In genomic region chr1:14339288-14339687, GRCh38 we compare ENCODE assay signal across 18 cellular contexts.
DNase-seq lines count a peak whose midpoint lies in the region; ATAC-seq and TF ChIP-seq lines count a peak whose summit lies in the region.
"Had no signal": no experiment of that assay in that cellular context is flagged by ENCODE, and none has a peak within 500 bp of the region (broad histone marks: within the 10 kb centered on the region; RNA-seq: fewer than 3 reads in every experiment).

No MANE protein-coding gene starts in this region.

- H2AFZ ChIP-seq in DND-41 (ENCODE audit: low read depth, low read length) = peak overlapping the region; percentile 49; the same call in 1 of the 2 replicates
- no peak overlapping the region for H2AFZ ChIP-seq in osteoblast (ENCODE audit: low read length)

- CTCF ChIA-PET in activated CD4-positive, alpha-beta T cell treated with anti-CD3 and anti-CD28 coated beads for 36 hours (lab: Charles Lee) = no interaction called here
- CTCF ChIA-PET in activated CD4-positive, alpha-beta memory T cell treated with anti-CD3 and anti-CD28 coated beads for 36 hours (lab: Charles Lee) = no interaction called here
- CTCF ChIA-PET in activated naive CD4-positive, alpha-beta T cell treated with anti-CD3 and anti-CD28 coated beads, Interleukin-2, amount 10 ng/mL, durations not matched to agents 7 days and 5 days (lab: Charles Lee) = no interaction called here

- intact Hi-C loops in esophagus squamous epithelium (cut with DNase I) = no loop called here
- intact Hi-C loops in activated CD4-positive, alpha-beta T cell treated with anti-CD3 and anti-CD28 coated beads for 36 hours (cut with DNase I, micrococcal nuclease) = no loop called here
- intact Hi-C loops in activated CD4-positive, alpha-beta memory T cell treated with anti-CD3 and anti-CD28 coated beads for 36 hours (cut with micrococcal nuclease) = no loop called here

- H4K20me1 ChIP-seq in DND-41 (ENCODE audit: insufficient read depth, low read length) (no peaks in the 10 kb centered on the region), osteoblast (ENCODE audit: insufficient read depth, low read length) (no peaks in the 10 kb centered on the region)
- H4K20me1 ChIP-seq: BLaER1 had no signal

- H3K36me3 ChIP-seq in DND-41 (ENCODE audit: insufficient read depth, low read length) = no peaks in the 10 kb centered on the region
- no peaks in the 10 kb centered on the region for H3K36me3 ChIP-seq in KOPT-K1 (ENCODE audit: insufficient read depth, low read length)
- no peaks in the 10 kb centered on the region for H3K36me3 ChIP-seq in esophagus squamous epithelium
- H3K36me3 ChIP-seq in osteoblast (ENCODE audit: insufficient read depth, low read length) = no peaks in the 10 kb centered on the region
- H3K36me3 ChIP-seq in HAP-1 (replicated peaks) = no peaks in the 10 kb centered on the region
- H3K36me3 ChIP-seq: BLaER1 had no signal

- TF ChIP-seq POLR2A in esophagus squamous epithelium (IDR thresholded peaks at IDR 0.05) = no peak

- H3K4me3 ChIP-seq in DND-41 (ENCODE audit: low read depth in 1 of 2, low read length in 2 of 2) (no peak overlapping the region), esophagus squamous epithelium (no peak overlapping the region), osteoblast (ENCODE audit: insufficient read depth, low read length) (no peak overlapping the region), HAP-1 (no peak overlapping the region)
- H3K4me3 ChIP-seq: BLaER1 had no signal

- no peak for ATAC-seq in DND-41 (ENCODE audit: insufficient read depth, low read depth)
- no peak for ATAC-seq in activated CD4-positive, alpha-beta T cell treated with anti-CD3 and anti-CD28 coated beads for 36 hours
- ATAC-seq: HCT116 had no signal

- H3K27ac ChIP-seq in DND-41 (ENCODE audit: low read length) (no peak overlapping the region), KOPT-K1 (ENCODE audit: low read depth, low read length, poor library complexity, severe bottlenecking) (peak overlapping the region; percentile 23), esophagus squamous epithelium (peak overlapping the region in 3 of 4 donors; percentile 66 to 82 (median 78)), osteoblast (ENCODE audit: low read depth, low read length) (peak overlapping the region; percentile 66)
- H3K27ac ChIP-seq: BLaER1, HL-60 had no signal

- in situ Hi-C loops in HAP-1 (cut with MboI; ENCODE audit: low sequenced_read_pairs) = no loop called here

- H3K4me1 ChIP-seq in DND-41 (ENCODE audit: insufficient read depth, low read length) = peaks cover 32% of the 10 kb centered on the region
- peaks cover 0 to 46% (median 8%) of the 10 kb centered on the region in 3 donors for H3K4me1 ChIP-seq in esophagus squamous epithelium
- H3K4me1 ChIP-seq in osteoblast (ENCODE audit: insufficient read depth, low read length) = peaks cover 15% of the 10 kb centered on the region
- H3K4me1 ChIP-seq in HAP-1 = no peaks in the 10 kb centered on the region

- no peak for DNase-seq in DND-41
- no peak for DNase-seq in esophagus squamous epithelium (lab: John Stamatoyannopoulos, UW)
- no peak for DNase-seq in osteoblast (ENCODE audit: insufficient read length, low spot score, missing footprints)
- DNase-seq in activated CD4-positive, alpha-beta T cell treated with anti-CD3 and anti-CD28 coated beads for 36 hours = no peak
- no peak for DNase-seq in activated CD4-positive, alpha-beta memory T cell treated with anti-CD3 and anti-CD28 coated beads for 36 hours
- no peak for DNase-seq in activated naive CD4-positive, alpha-beta T cell treated with anti-CD3 and anti-CD28 coated beads, Interleukin-2, amount 10 ng/mL, durations not matched to agents 7 days and 5 days
- no peak for DNase-seq in HAP-1 (ENCODE audit: low spot score in 2 of 2)
- DNase-seq: 8988T; CD4-positive, alpha-beta memory T cell; DMS153; DMS79; GF-D8; HFFc6 had no signal

- no peaks in the 10 kb centered on the region for H3K27me3 ChIP-seq in DND-41 (ENCODE audit: insufficient read depth, low read length, poor library complexity)
- no peaks in the 10 kb centered on the region for H3K27me3 ChIP-seq in esophagus squamous epithelium
- H3K27me3 ChIP-seq in osteoblast (ENCODE audit: insufficient read depth, low read length) = no peaks in the 10 kb centered on the region
- no peaks in the 10 kb centered on the region; the same call in 1 of the 2 replicates for H3K27me3 ChIP-seq in HAP-1 (ENCODE audit: low read depth)
- H3K27me3 ChIP-seq: BLaER1 had no signal

- H3K79me2 ChIP-seq in DND-41 (ENCODE audit: insufficient read depth, low read length) (no peaks in the 10 kb centered on the region), osteoblast (ENCODE audit: insufficient read depth, low read length) (no peaks in the 10 kb centered on the region)

- H3K27me3 Mint-ChIP-seq in activated CD4-positive, alpha-beta T cell treated with anti-CD3 and anti-CD28 coated beads for 36 hours = peaks cover 12% of the 10 kb centered on the region
- H3K27me3 Mint-ChIP-seq in activated CD4-positive, alpha-beta memory T cell treated with anti-CD3 and anti-CD28 coated beads for 36 hours = peaks cover 16% of the 10 kb centered on the region
- H3K27me3 Mint-ChIP-seq in activated naive CD4-positive, alpha-beta T cell treated with anti-CD3 and anti-CD28 coated beads, Interleukin-2, amount 10 ng/mL, durations not matched to agents 7 days and 5 days = peaks cover 12% of the 10 kb centered on the region

- H3K4me1 Mint-ChIP-seq in activated CD4-positive, alpha-beta T cell treated with anti-CD3 and anti-CD28 coated beads for 36 hours = peaks cover 5% of the 10 kb centered on the region
- no peaks in the 10 kb centered on the region for H3K4me1 Mint-ChIP-seq in activated CD4-positive, alpha-beta memory T cell treated with anti-CD3 and anti-CD28 coated beads for 36 hours (ENCODE audit: low read depth)
- H3K4me1 Mint-ChIP-seq in activated naive CD4-positive, alpha-beta T cell treated with anti-CD3 and anti-CD28 coated beads, Interleukin-2, amount 10 ng/mL, durations not matched to agents 7 days and 5 days = peaks cover 17% of the 10 kb centered on the region
- H3K4me1 Mint-ChIP-seq: CD4-positive, alpha-beta memory T cell had no signal

- H3K9ac ChIP-seq in DND-41 (ENCODE audit: low read depth, low read length) = no peak overlapping the region
- H3K9ac ChIP-seq: BLaER1 had no signal

- H3K4me2 ChIP-seq in DND-41 (ENCODE audit: insufficient read depth, low read length) = no peak overlapping the region
- H3K4me2 ChIP-seq in osteoblast (ENCODE audit: insufficient read depth, low read length) = no peak overlapping the region
- H3K4me2 ChIP-seq: BLaER1 had no signal

- no peak overlapping the region for H3K27ac Mint-ChIP-seq in activated CD4-positive, alpha-beta T cell treated with anti-CD3 and anti-CD28 coated beads for 36 hours
- no peak overlapping the region for H3K27ac Mint-ChIP-seq in activated CD4-positive, alpha-beta memory T cell treated with anti-CD3 and anti-CD28 coated beads for 36 hours
- no peak overlapping the region for H3K27ac Mint-ChIP-seq in activated naive CD4-positive, alpha-beta T cell treated with anti-CD3 and anti-CD28 coated beads, Interleukin-2, amount 10 ng/mL, durations not matched to agents 7 days and 5 days
- H3K27ac Mint-ChIP-seq: CD14-positive monocyte; CD4-positive, alpha-beta memory T cell; HFFc6 had no signal

- no peaks in the 10 kb centered on the region for H3K9me3 ChIP-seq in DND-41 (ENCODE audit: insufficient read depth, low read length, severe bottlenecking)
- H3K9me3 ChIP-seq in KOPT-K1 (ENCODE audit: insufficient read depth, low read length, poor library complexity, severe bottlenecking) = peaks cover 13% of the 10 kb centered on the region
- H3K9me3 ChIP-seq in esophagus squamous epithelium = no peaks in the 10 kb centered on the region
- H3K9me3 ChIP-seq in osteoblast (ENCODE audit: low read depth, low read length) = no peaks in the 10 kb centered on the region
- H3K9me3 ChIP-seq in HAP-1 = no peaks in the 10 kb centered on the region
- H3K9me3 ChIP-seq: BLaER1 had no signal

- TF ChIP-seq CTCF in DND-41 (IDR thresholded peaks at IDR 0.05; ENCODE audit: borderline replicate concordance, extremely low read depth, low read length, poor library complexity, severe bottlenecking) = no peak
- TF ChIP-seq CTCF in esophagus squamous epithelium (IDR thresholded peaks at IDR 0.05) = no peak
- TF ChIP-seq CTCF in osteoblast (IDR thresholded peaks at IDR 0.05; ENCODE audit: extremely low read depth, low read depth, low read length) = no peak

- no peaks in the 10 kb centered on the region for H3K36me3 Mint-ChIP-seq in activated CD4-positive, alpha-beta T cell treated with anti-CD3 and anti-CD28 coated beads for 36 hours (ENCODE audit: low read depth)
- H3K36me3 Mint-ChIP-seq in activated CD4-positive, alpha-beta memory T cell treated with anti-CD3 and anti-CD28 coated beads for 36 hours = no peaks in the 10 kb centered on the region
- peaks cover 3% of the 10 kb centered on the region for H3K36me3 Mint-ChIP-seq in activated naive CD4-positive, alpha-beta T cell treated with anti-CD3 and anti-CD28 coated beads, Interleukin-2, amount 10 ng/mL, durations not matched to agents 7 days and 5 days
- H3K36me3 Mint-ChIP-seq: CD14-positive monocyte; CD4-positive, alpha-beta memory T cell had no signal

- POLR2A ChIA-PET in activated CD4-positive, alpha-beta T cell treated with anti-CD3 and anti-CD28 coated beads for 36 hours (lab: Charles Lee) = no interaction called here
- POLR2A ChIA-PET in activated CD4-positive, alpha-beta memory T cell treated with anti-CD3 and anti-CD28 coated beads for 36 hours (lab: Charles Lee) = no interaction called here

- no peak overlapping the region for H3K4me3 Mint-ChIP-seq in activated CD4-positive, alpha-beta T cell treated with anti-CD3 and anti-CD28 coated beads for 36 hours
- no peak overlapping the region for H3K4me3 Mint-ChIP-seq in activated CD4-positive, alpha-beta memory T cell treated with anti-CD3 and anti-CD28 coated beads for 36 hours
- H3K4me3 Mint-ChIP-seq in activated naive CD4-positive, alpha-beta T cell treated with anti-CD3 and anti-CD28 coated beads, Interleukin-2, amount 10 ng/mL, durations not matched to agents 7 days and 5 days = no peak overlapping the region
- H3K4me3 Mint-ChIP-seq: CD14-positive monocyte; CD4-positive, alpha-beta memory T cell; HFFc6 had no signal

- H3K9me3 Mint-ChIP-seq in activated CD4-positive, alpha-beta T cell treated with anti-CD3 and anti-CD28 coated beads for 36 hours (ENCODE audit: low read depth) = peaks cover 5% of the 10 kb centered on the region
- no peaks in the 10 kb centered on the region for H3K9me3 Mint-ChIP-seq in activated CD4-positive, alpha-beta memory T cell treated with anti-CD3 and anti-CD28 coated beads for 36 hours
- H3K9me3 Mint-ChIP-seq in activated naive CD4-positive, alpha-beta T cell treated with anti-CD3 and anti-CD28 coated beads, Interleukin-2, amount 10 ng/mL, durations not matched to agents 7 days and 5 days = peaks cover 8% of the 10 kb centered on the region

- 47 to 70% methylated on average over 5 of the region's 5 CpGs for WGBS in esophagus squamous epithelium, 2 donors
